Comparison of ENCODE assay signal across 8 cellular contexts in genomic region chr6:137313928-137314855, GRCh38.
DNase-seq lines count a peak whose midpoint lies in the region; ATAC-seq and TF ChIP-seq lines count a peak whose summit lies in the region.

No MANE protein-coding gene starts in this region.

- TF ChIP-seq POLR2A in adrenal gland (IDR thresholded peaks at IDR 0.05) = no peak

- H3K4me1 Mint-ChIP-seq in T-cell = peaks cover 2 to 8% (median 7%) of the 10 kb centered on the region in 3 donors

- DNase-seq in 8988T = peak; percentile 14
- DNase-seq in GM13976 (ENCODE audit: low spot score) = peak; percentile 49
- peak; percentile 60 for DNase-seq in NCI-H1105 (lab: John Stamatoyannopoulos, UW)
- DNase-seq in T-cell = peak; percentile 22 to 77 (median 58)
- DNase-seq in adrenal gland = peak; percentile 52 to 85 (median 71)
- peak; percentile 80 for DNase-seq in left cardiac atrium
- peak; percentile 43 for DNase-seq in retina

- no peaks in the 10 kb centered on the region for H3K36me3 ChIP-seq in adrenal gland (replicated peaks in 1 of 2)

- no peaks in the 10 kb centered on the region for H3K9me3 Mint-ChIP-seq in T-cell

- TF ChIP-seq CTCF in GM13976 (IDR thresholded peaks at IDR 0.05; ENCODE audit: borderline replicate concordance, control extremely low read depth, extremely low read depth, insufficient read depth, missing control alignments) (peak; percentile 84), adrenal gland (IDR thresholded peaks at IDR 0.05) (peak; percentile 62 to 88 (median 77))

- in situ Hi-C loops in GM13976 (cut with MboI; ENCODE audit: low sequenced_read_pairs, unreplicated experiment) = loop anchor here (5.0 kb wide), 1 partner anchor 222 kb away; no protein-coding TSS in a partner anchor

- POLR2A ChIA-PET in T-cell (lab: Charles Lee) = interaction anchor here (0.6 to 0.7 kb wide), 4 partner anchors 23 to 1146 kb away, joined by 3 to 8 read pairs (median 4); no protein-coding TSS in a partner anchor

- H3K4me3 ChIP-seq in adrenal gland = no peak overlapping the region

- 7 to 13% (median 12%) methylated on average over 11 of the region's 11 CpGs for WGBS in adrenal gland, 4 donors

- H3K27me3 ChIP-seq in adrenal gland = no peaks in the 10 kb centered on the region

- no peak overlapping the region for H3K27ac Mint-ChIP-seq in T-cell

- H3K36me3 Mint-ChIP-seq in T-cell = no peaks in the 10 kb centered on the region

- H3K9me3 ChIP-seq in adrenal gland (replicated peaks in 1 of 3) = no peaks in the 10 kb centered on the region

- H3K4me3 Mint-ChIP-seq in T-cell = no peak overlapping the region

- peaks cover 0 to 10% of the 10 kb centered on the region in 2 donors for H3K27me3 Mint-ChIP-seq in T-cell

- H3K27ac ChIP-seq in adrenal gland = no peak overlapping the region

- intact Hi-C loops in adrenal gland (cut with DNase I) (loop anchor here (5.0 to 10.0 kb wide), 2 partner anchors 219 to 222 kb away; no protein-coding TSS in a partner anchor), left cardiac atrium (cut with DNase I) (loop anchor here in 1 of 2 donors (5.0 kb wide), 3 partner anchors 42 to 328 kb away; partner anchors contain the start of gene IFNGR1)

- ATAC-seq in T-cell (replicated peaks in 1 of 4) = peak; percentile 73 to 86 (median 80)
- peak; percentile 93 to 95 for ATAC-seq in left cardiac atrium
- ATAC-seq in HG02759 (IDR thresholded peaks at IDR 0.05; ENCODE audit: unreplicated experiment) = no peak

- CTCF ChIA-PET in T-cell (lab: Charles Lee) = interaction anchor here (0.5 to 2.9 kb wide), 43 partner anchors 8 to 1485 kb away, joined by 3 to 64 read pairs (median 4); no protein-coding TSS in a partner anchor

- no peaks in the 10 kb centered on the region for H3K4me1 ChIP-seq in adrenal gland (replicated peaks in 1 of 2)

Comparison
In these comparisons a context has a peak if more than half of its experiments do, and no peak if none do; other contexts are left out.
1. DNase-seq: peak in every context shown above with its lines; median percentile 80 in left cardiac atrium; 71 in adrenal gland; 60 in NCI-H1105; 58 in T-cell; 49 in GM13976; 43 in retina; 14 in 8988T.